27 cellular contexts compared by ENCODE assay signal in genomic region chr4:89358935-89359364, GRCh38. TPM values are rescaled to one million over a fixed set of nuclear protein-coding genes. Genes with fewer than 3 reads are reported as not detected.
"Had no signal": no experiment of that assay in that cellular context is flagged by ENCODE, and none has a peak within 500 bp of the region (broad histone marks: within the 10 kb centered on the region; RNA-seq: fewer than 3 reads in every experiment).

No MANE protein-coding gene starts in this region.

- H3K27me3 ChIP-seq: SJSA1 had no signal

- H3K36me3 ChIP-seq: SJSA1 had no signal

- H3K27ac ChIP-seq: SJSA1 had no signal

- H3K4me3 ChIP-seq: K562, SJSA1 had no signal

- DNase-seq: activated B cell treated with CpG ODN at 0.5 μM for 24 hours; activated CD4-positive, alpha-beta T cell treated with anti-CD3 and anti-CD28 coated beads for 1 hour; activated CD4-positive, alpha-beta T cell treated with anti-CD3 and anti-CD28 coated beads, Interleukin-2, amount 10 ng/mL, durations not matched to agents 24 days and 14 days; activated CD4-positive, alpha-beta T cell treated with anti-CD3 and anti-CD28 coated beads, Interleukin-2, amount 50 U/mL, for 48 hours; activated CD8-positive, alpha-beta memory T cell treated with anti-CD3 and anti-CD28 coated beads, Interleukin-2, amount 10 ng/mL, durations not matched to agents 7 days and 5 days; activated effector memory CD4-positive, alpha-beta T cell treated with Interleukin-2 at 50 U/mL for 16 hours; activated naive CD4-positive, alpha-beta T cell; activated T-cell treated with anti-CD3 and anti-CD28 coated beads, Interleukin-2, amount 50 U/mL, for 24 hours; amygdala; Karpas-422; NCI-H1048; NCI-H146; NCI-H187 treated with DMSO at 0.1 percent for 48 hours; NCI-H2171; NCI-H2227 treated with DMSO at 0.1 percent for 48 hours; NCI-H446 treated with DMSO at 0.1 percent for 48 hours; NCI-H524 treated with DMSO at 0.1 percent for 48 hours; NCI-H774; SHP77; T-cell; T-helper 2 cell; T1000 had no signal

- H3K4me1 ChIP-seq: SJSA1 had no signal

- FAIRE-seq: astrocyte, K562, RCC 7860, TTC549 had no signal

- ATAC-seq: activated CD8-positive, alpha-beta memory T cell treated with anti-CD3 and anti-CD28 coated beads, Interleukin-2, amount 10 ng/mL, durations not matched to agents 7 days and 5 days; K562; T-cell had no signal

- H3K9me3 ChIP-seq: SJSA1 had no signal

RNA-seq across cellular contexts. Expression of gene GPRIN3, which starts 51.4 kb away (rescaled TPM):
- total RNA-seq: SJSA1 had no signal
- polyA plus RNA-seq: K562 had no signal
